7 cellular contexts compared by ENCODE assay signal in genomic region chr3:50324351-50325144, GRCh38.
DNase-seq lines count a peak whose midpoint lies in the region; ATAC-seq and TF ChIP-seq lines count a peak whose summit lies in the region.

No MANE protein-coding gene starts in this region.

- H3K27ac ChIP-seq in caudate nucleus (ENCODE audit: low read depth, low read length) = peak overlapping the region; percentile 84

- H3K4me3 ChIP-seq in WI38 (ENCODE audit: low read depth, low read length) = no peak overlapping the region

- no peak for ATAC-seq in HG03159 (IDR thresholded peaks at IDR 0.05; ENCODE audit: unreplicated experiment)

- DNase-seq in NCI-H1092 (lab: John Stamatoyannopoulos, UW) (peak; percentile 25), caudate nucleus (lab: John Stamatoyannopoulos, UW) (peak in 47 of 61 donors; percentile 3 to 67 (median 37)), kidney tubule cell (ENCODE audit: low spot score) (peak; percentile 69)
- DNase-seq in stimulated activated CD4-positive, alpha-beta T cell treated with anti-CD3 and anti-CD28 coated beads, Interleukin-4, amount 100 ng/mL, for 24 hours = peak; percentile 70

- peak; percentile 88 for TF ChIP-seq CTCF in GM12873 (IDR thresholded peaks at IDR 0.05; ENCODE audit: insufficient read depth, low read depth, low read length, missing control alignments)
- TF ChIP-seq CTCF in WI38 (IDR thresholded peaks at IDR 0.05; ENCODE audit: low read depth, low read length) = peak; percentile 88
